In the genomic region with DNA sequence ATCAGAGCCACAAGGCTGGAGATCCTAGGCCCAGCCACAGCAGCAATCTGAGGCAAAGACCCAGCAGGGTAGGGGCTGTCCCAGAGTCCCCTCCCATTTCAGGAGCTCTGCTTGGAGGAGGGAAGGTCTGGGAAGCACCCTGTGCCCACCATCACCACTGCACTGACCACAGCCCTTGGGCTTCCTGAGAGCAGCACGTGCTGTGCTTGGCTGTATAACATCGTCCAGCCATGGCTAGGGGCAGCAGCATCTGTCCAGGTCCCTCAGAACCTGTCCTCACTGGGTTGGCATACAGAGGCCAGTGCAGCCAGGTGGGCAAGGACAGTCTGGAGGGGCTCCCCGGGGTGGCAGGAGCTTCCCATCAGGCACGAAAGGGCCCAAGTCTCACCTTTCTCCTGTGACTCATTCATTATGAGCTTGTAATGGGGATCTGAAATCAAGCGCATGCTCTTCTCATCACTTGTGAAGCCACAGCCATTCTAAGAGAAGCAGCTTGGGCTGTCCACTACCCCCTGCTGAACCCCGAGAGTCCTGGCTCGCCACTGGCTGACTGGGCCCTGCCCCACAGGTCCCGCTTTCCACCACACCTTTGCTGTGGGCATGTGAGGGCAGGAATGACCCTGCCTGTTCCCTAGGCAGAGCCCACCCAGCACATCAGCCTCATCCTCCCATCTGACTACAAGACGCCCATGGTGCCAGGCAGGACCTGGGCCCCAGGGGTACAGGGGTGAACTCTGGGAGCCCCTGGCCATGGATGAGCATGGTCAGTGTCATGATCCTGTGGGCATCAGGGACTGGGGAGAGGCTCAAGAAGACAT, we compare ENCODE assay signal across 16 cellular contexts.
DNase-seq lines count a peak whose midpoint lies in the region; ATAC-seq, FAIRE-seq and TF ChIP-seq lines count a peak whose summit lies in the region.
"Had no signal": no experiment of that assay in that cellular context is flagged by ENCODE, and none has a peak within 500 bp of the region (broad histone marks: within the 10 kb centered on the region; RNA-seq: fewer than 3 reads in every experiment).

No MANE protein-coding gene starts in this region.

- H4K5ac ChIP-seq in H1 (ENCODE audit: insufficient read length, low read depth, low read length) = no peak overlapping the region

- no peak overlapping the region for H3K4ac ChIP-seq in H1 (replicated peaks; ENCODE audit: insufficient read length, low read depth, low read length)

- no peak overlapping the region for H3K14ac ChIP-seq in H1 (ENCODE audit: insufficient read length)

- H2AFZ ChIP-seq in SK-N-SH (ENCODE audit: low read depth) (no peak overlapping the region), H1 (ENCODE audit: low read length) (no peak overlapping the region)

- H3K27me3 ChIP-seq in SK-N-SH (ENCODE audit: insufficient read depth) = no peaks in the 10 kb centered on the region
- no peaks in the 10 kb centered on the region for H3K27me3 ChIP-seq in RWPE2 (ENCODE audit: insufficient read depth, poor library complexity, severe bottlenecking)
- H3K27me3 ChIP-seq in H1 (replicated peaks in 1 of 4; ENCODE audit: control insufficient read depth in 3 of 4, extremely low read depth in 1 of 4, insufficient read depth in 3 of 4, low read length in 3 of 4) = no peaks in the 10 kb centered on the region
- no peaks in the 10 kb centered on the region for H3K27me3 ChIP-seq in spleen (replicated peaks in 1 of 7)
- H3K27me3 ChIP-seq: BE2C, SJSA1 had no signal

- POLR2A ChIA-PET in SK-N-SH (lab: Yijun Ruan, JAX) (no interaction called here), H1 (lab: Charles Lee; ENCODE audit: partially characterized antibody) (no interaction called here)

- H2BK20ac ChIP-seq in H1 (ENCODE audit: low read length) = peak overlapping the region; percentile 23; the same call in 1 of the 2 replicates

- no peak overlapping the region for H3K4me2 ChIP-seq in SK-N-SH
- H3K4me2 ChIP-seq in H1 (ENCODE audit: insufficient read depth in 1 of 2, low read depth in 2 of 2, low read length in 2 of 2) = no peak overlapping the region

- H3K9me3 ChIP-seq in SK-N-SH = no peaks in the 10 kb centered on the region
- no peaks in the 10 kb centered on the region for H3K9me3 ChIP-seq in RWPE2 (ENCODE audit: severe bottlenecking)
- H3K9me3 ChIP-seq in H1 (ENCODE audit: insufficient read depth in 2 of 2, low read depth in 1 of 2, low read length in 1 of 2) = no peaks in the 10 kb centered on the region
- H3K9me3 ChIP-seq in spleen = no peaks in the 10 kb centered on the region
- H3K9me3 ChIP-seq: BE2C, SJSA1 had no signal

- peak overlapping the region; percentile 28; the same call in 1 of the 2 replicates for H2AK5ac ChIP-seq in H1 (ENCODE audit: low read depth, low read length)

- no peak overlapping the region for H3K23ac ChIP-seq in H1 (ENCODE audit: insufficient read length)

- no peak overlapping the region for H3K27ac ChIP-seq in SK-N-SH (ENCODE audit: low read depth in 2 of 2, low read length in 1 of 2)
- H3K27ac ChIP-seq in RWPE2 (ENCODE audit: poor library complexity, severe bottlenecking) = no peak overlapping the region
- H3K27ac ChIP-seq in H1 (ENCODE audit: low read depth, low read length) = no peak overlapping the region
- no peak overlapping the region for H3K27ac ChIP-seq in spleen
- H3K27ac ChIP-seq: 22Rv1, SJSA1 had no signal

- ATAC-seq in SK-N-SH treated with all-trans-retinoic acid at 6 μM for 48 hours (peak; percentile 15), RWPE2 (ENCODE audit: low read depth) (no peak), GM18517 (IDR thresholded peaks at IDR 0.05; ENCODE audit: unreplicated experiment) (no peak)

- FAIRE-seq in H1 (lab: Jason Lieb, UNC) = no peak

- peak overlapping the region; percentile 90; the same call in 1 of the 2 replicates for H2BK12ac ChIP-seq in H1 (ENCODE audit: low read depth, low read length)

- H3K4me3 ChIP-seq in SK-N-SH (ENCODE audit: low read depth in 2 of 2, low read length in 1 of 2) = no peak overlapping the region
- H3K4me3 ChIP-seq in RWPE2 (ENCODE audit: severe bottlenecking) = no peak overlapping the region
- no peak overlapping the region for H3K4me3 ChIP-seq in H1 (ENCODE audit: extremely low read depth in 1 of 4, insufficient read depth in 2 of 4, low read depth in 3 of 4, low read length in 4 of 4)
- no peak overlapping the region for H3K4me3 ChIP-seq in spleen
- H3K4me3 ChIP-seq: SJSA1 had no signal

- H3K56ac ChIP-seq in H1 (replicated peaks; ENCODE audit: insufficient read length, low read depth, low read length) = no peak overlapping the region

- no peaks in the 10 kb centered on the region for H3K79me1 ChIP-seq in H1 (ENCODE audit: low read depth, low read length)

- H2BK15ac ChIP-seq in H1 (ENCODE audit: low read length) = 0 out of 2 replicates have a peak overlapping the region, but pooled peaks have one; percentile 25

- H2BK5ac ChIP-seq in H1 (ENCODE audit: low read depth, low read length) = peak overlapping the region; percentile 77; the same call in 1 of the 2 replicates

- H3K4me1 ChIP-seq in SK-N-SH (ENCODE audit: control insufficient read depth in 1 of 2, insufficient read depth in 2 of 2, low read depth in 1 of 2, low read length in 1 of 2) (peaks cover 0 to 16% of the 10 kb centered on the region in 2 experiments; a peak in 1 of 4 replicates), RWPE2 (ENCODE audit: insufficient read depth, poor library complexity, severe bottlenecking) (peaks cover 4% of the 10 kb centered on the region), H1 (replicated peaks in 1 of 4; ENCODE audit: control insufficient read depth in 3 of 4, insufficient read depth in 4 of 4, low read length in 3 of 4) (peaks cover 0 to 6% (median 4%) of the 10 kb centered on the region in 4 experiments; a peak in 4 of 7 replicates), spleen (peaks cover 0 to 8% (median 0%) of the 10 kb centered on the region in 6 donors)
- H3K4me1 ChIP-seq: BE2C had no signal

- H3K9me2 ChIP-seq in SK-N-SH = no peaks in the 10 kb centered on the region

- CTCF ChIA-PET in SK-N-SH (lab: Yijun Ruan, JAX) (interaction anchor here (1.4 to 2.0 kb wide), 2 partner anchors 12 to 26 kb away, joined by 5 to 12 read pairs; no protein-coding TSS in a partner anchor), H1 (lab: Charles Lee; ENCODE audit: partially characterized antibody) (interaction anchor here (0.7 to 26.7 kb wide), 7 partner anchors 11 to 52 kb away, joined by 3 to 366 read pairs (median 4); no protein-coding TSS in a partner anchor)

- intact Hi-C loops in spleen (cut with DNase I; ENCODE audit: low total_unique reads) = no loop called here

- H3K79me2 ChIP-seq in SK-N-SH (ENCODE audit: insufficient read depth) (no peaks in the 10 kb centered on the region), H1 (ENCODE audit: control insufficient read depth in 1 of 2, insufficient read depth in 2 of 2, low read length in 2 of 2) (no peaks in the 10 kb centered on the region)

- no peak for TF ChIP-seq RAD21 in SK-N-SH (IDR thresholded peaks at IDR 0.05; ENCODE audit: low read length)
- TF ChIP-seq RAD21 in H1 (IDR thresholded peaks at IDR 0.05 in 1 of 2, conservative IDR thresholded peaks at IDR 0.05 in 1 of 2; ENCODE audit: low read depth in 2 of 2, low read length in 2 of 2) = no peak

- 80% methylated on average over 5 of the region's 9 CpGs for WGBS in SK-N-SH (ENCODE audit: low lambda C conversion rate)
- WGBS in H1 (ENCODE audit: extremely low coverage in 1 of 2, insufficient coverage in 1 of 2, insufficient read length in 1 of 2, insufficient replicate concordance in 2 of 2, low coverage in 1 of 2, low lambda C conversion rate in 2 of 2, missing lambda C conversion rate in 1 of 2), 2 experiments = 90% methylated on average over 9 of the region's 9 CpGs; no CpG with 5 or more reads in 1 of the 2 experiments
- WGBS in spleen, 5 donors = 79 to 91% (median 86%) methylated on average over 7 to 9 of the region's 9 CpGs

- no peaks in the 10 kb centered on the region for H3K23me2 ChIP-seq in H1 (ENCODE audit: low read depth, low read length)

- TF ChIP-seq POLR2A in H1 (IDR thresholded peaks at IDR 0.05; ENCODE audit: control extremely low read depth in 1 of 2, low read depth in 2 of 2, low read length in 2 of 2) = no peak
- no peak for TF ChIP-seq POLR2A in spleen (IDR thresholded peaks at IDR 0.05)

- peaks cover 4% of the 10 kb centered on the region; the same call in 1 of the 2 replicates for H4K20me1 ChIP-seq in SK-N-SH (ENCODE audit: insufficient read depth)
- peaks cover 0 to 4% of the 10 kb centered on the region in 2 experiments for H4K20me1 ChIP-seq in H1 (replicated peaks in 1 of 2; ENCODE audit: control insufficient read depth in 1 of 2, insufficient read depth in 2 of 2, low read length in 2 of 2)

- no peak overlapping the region for H2BK120ac ChIP-seq in H1 (replicated peaks; ENCODE audit: low read depth, low read length)

- H3K18ac ChIP-seq in H1 (ENCODE audit: extremely low read depth, low read length) = peak overlapping the region; percentile 32; the same call in 1 of the 2 replicates

- no peak overlapping the region for H4K91ac ChIP-seq in H1 (replicated peaks; ENCODE audit: insufficient read length, low read length)

- H3F3A ChIP-seq in SK-N-SH (replicated peaks; ENCODE audit: insufficient read depth) = no peaks in the 10 kb centered on the region

- TF ChIP-seq CTCF in SK-N-SH (IDR thresholded peaks at IDR 0.05) (no peak), RWPE2 (IDR thresholded peaks at IDR 0.05; ENCODE audit: poor library complexity, severe bottlenecking) (no peak), H1 (IDR thresholded peaks at IDR 0.05; ENCODE audit: control extremely low read depth in 1 of 3, insufficient read depth in 1 of 3, low read depth in 1 of 3, low read length in 3 of 3) (no peak), spleen (IDR thresholded peaks at IDR 0.05 in 8 of 11, conservative IDR thresholded peaks at IDR 0.05 in 3 of 11) (no peak)

- DNase-seq in SK-N-SH (no peak), RWPE2 (ENCODE audit: low spot score) (peak; percentile 41), H1 (ENCODE audit: low read depth in 1 of 2, low spot score in 2 of 2) (no peak), spleen (peak; percentile 65), NCI-H1417 treated with DMSO at 0.1 percent for 48 hours (lab: John Stamatoyannopoulos, UW) (no peak)
- DNase-seq in stimulated activated CD4-positive, alpha-beta T cell treated with anti-CD3 and anti-CD28 coated beads, Interleukin-15, amount 100 ng/mL, for 24 hours = no peak
- DNase-seq: BE2C, HFFc6, NCI-H1105 treated with DMSO at 0.1 percent for 48 hours, NCI-H187 treated with DMSO at 0.1 percent for 48 hours, NCI-H526 treated with DMSO at 0.1 percent for 48 hours, RPMI8226 had no signal

- H4K8ac ChIP-seq in H1 (ENCODE audit: extremely low read depth, insufficient read depth, low read length) = no peak overlapping the region; the same call in 1 of the 2 replicates

- TF ChIP-seq EP300 in SK-N-SH (IDR thresholded peaks at IDR 0.05; ENCODE audit: borderline replicate concordance in 1 of 2, low read depth in 1 of 2, low read length in 1 of 2) (no peak), H1 (IDR thresholded peaks at IDR 0.05; ENCODE audit: borderline replicate concordance in 1 of 2, low read depth in 2 of 2, low read length in 2 of 2) (no peak)

- H3K36me3 ChIP-seq in SK-N-SH (replicated peaks in 1 of 2; ENCODE audit: control insufficient read depth in 1 of 2, insufficient read depth in 2 of 2, low read length in 1 of 2) (peaks cover 0 to 23% of the 10 kb centered on the region in 2 experiments), RWPE2 (ENCODE audit: low read depth) (peaks cover 15% of the 10 kb centered on the region), H1 (ENCODE audit: control insufficient read depth in 2 of 4, insufficient read depth in 4 of 4, low read length in 3 of 4) (peaks cover 0 to 8% (median 2%) of the 10 kb centered on the region in 4 experiments; a peak in 5 of 8 replicates), spleen (peaks cover 0 to 30% (median 24%) of the 10 kb centered on the region in 6 donors)

- H3K9ac ChIP-seq in SK-N-SH (no peak overlapping the region), H1 (replicated peaks in 1 of 4; ENCODE audit: extremely low read depth in 1 of 4, low read depth in 3 of 4, low read length in 3 of 4) (no peak overlapping the region)

Comparison
In these comparisons a context has a peak if more than half of its experiments do, and no peak if none do; other contexts are left out.
1. DNase-seq: peak in RWPE2 (single experiment) and spleen (single experiment); none in SK-N-SH (single experiment), H1 (0 of 2), NCI-H1417 treated with DMSO at 0.1 percent for 48 hours (single experiment) and stimulated activated CD4-positive, alpha-beta T cell treated with anti-CD3 and anti-CD28 coated beads, Interleukin-15, amount 100 ng/mL, for 24 hours (single experiment).